In genomic region chr6:34665019-34665418, GRCh38 we compare ENCODE assay signal across 1 cellular context.
TF ChIP-seq lines count a peak whose summit lies in the region.

No MANE protein-coding gene starts in this region.

TF ChIP-seq in K562, 482 proteins besides CTCF, POLR2A, EP300 and RAD21 (continued from another document):
- TF ChIP-seq ZBTB11 (CRISPR knock-in tag; IDR thresholded peaks at IDR 0.05) (0 out of 6 replicates have a peak, but pooled peaks of 1 of the 3 experiments have one; percentile 4), CC2D1A (IDR thresholded peaks at IDR 0.05) (0 out of 2 replicates have a peak, but pooled peaks have one; percentile 31), TFAP4 (CRISPR knock-in tag; IDR thresholded peaks at IDR 0.05; ENCODE audit: borderline replicate concordance) (peak; percentile 31; the same call in 1 of the 2 replicates), ZNF449 (CRISPR knock-in tag; IDR thresholded peaks at IDR 0.05) (peak; percentile 29; the same call in 1 of the 2 replicates), SMARCA5 (IDR thresholded peaks at IDR 0.05) (0 out of 2 replicates have a peak, but pooled peaks have one; percentile 47), ATF1 (CRISPR knock-in tag; IDR thresholded peaks at IDR 0.05) (no peak), ATF1 (tag; IDR thresholded peaks at IDR 0.05) (no peak), ZNF121 (CRISPR knock-in tag; conservative IDR thresholded peaks at IDR 0.05) (peak; percentile 86), NR1H2 (CRISPR knock-in tag; IDR thresholded peaks at IDR 0.05) (no peak), POLR2B (IDR thresholded peaks at IDR 0.05; ENCODE audit: low read depth, partially characterized antibody) (peak; percentile 30), PHB2 (IDR thresholded peaks at IDR 0.05; ENCODE audit: low read depth) (0 out of 2 replicates have a peak, but pooled peaks have one; percentile 39), MECOM (CRISPR knock-in tag; IDR thresholded peaks at IDR 0.05) (0 out of 2 replicates have a peak, but pooled peaks have one; percentile 33), CHD1 (IDR thresholded peaks at IDR 0.05; ENCODE audit: low read length) (peak; percentile 44), BCOR (IDR thresholded peaks at IDR 0.05) (peak; percentile 78), HDAC2 (IDR thresholded peaks at IDR 0.05) (0 out of 2 replicates have a peak, but pooled peaks have one; percentile 12)
